8 cellular contexts compared by ENCODE assay signal in genomic region chr6:137313928-137314855, GRCh38.
A peak's percentile ranks its signal among the peaks of the same experiment; 100 is the strongest.
DNase-seq lines count a peak whose midpoint lies in the region; ATAC-seq and TF ChIP-seq lines count a peak whose summit lies in the region.

No MANE protein-coding gene starts in this region.

- no peak overlapping the region for H3K27ac Mint-ChIP-seq in activated T-helper 17 cell treated with anti-CD3 and anti-CD28 coated beads, Interleukin-2, amount 50 U/mL, for 72 hours

- no peak overlapping the region for H3K4me3 Mint-ChIP-seq in activated T-helper 17 cell treated with anti-CD3 and anti-CD28 coated beads, Interleukin-2, amount 50 U/mL, for 72 hours

- CTCF ChIA-PET in GM10248 (lab: Yijun Ruan, JAX) = interaction anchor here (0.6 to 3.7 kb wide), 53 partner anchors 9 to 384 kb away, joined by 3 to 40 read pairs (median 4); no protein-coding TSS in a partner anchor
- CTCF ChIA-PET in RWPE1 (lab: Yijun Ruan, JAX) = interaction anchor here (0.6 to 1.7 kb wide), 20 partner anchors 9 to 659 kb away, joined by 3 to 21 read pairs (median 3); no protein-coding TSS in a partner anchor

- H3K4me3 ChIP-seq in fibroblast of villous mesenchyme (ENCODE audit: low read depth, low read length) = no peak overlapping the region

- DNase-seq in GM10248 (ENCODE audit: extremely low spot score) (peak; percentile 64), LHCN-M2 (ENCODE audit: low read depth) (peak; percentile 92), RWPE1 (ENCODE audit: low spot score) (peak; percentile 59), fibroblast of villous mesenchyme (ENCODE audit: low read depth) (peak; percentile 68), occipital lobe (lab: John Stamatoyannopoulos, UW) (peak; percentile 13), substantia nigra (lab: John Stamatoyannopoulos, UW) (peak in 41 of 49 donors; percentile 1 to 70 (median 38))

- H3K27me3 Mint-ChIP-seq in activated T-helper 17 cell treated with anti-CD3 and anti-CD28 coated beads, Interleukin-2, amount 50 U/mL, for 72 hours = no peaks in the 10 kb centered on the region

- POLR2A ChIA-PET in GM10248 (lab: Yijun Ruan, JAX) = interaction anchor here (0.6 kb wide), 1 partner anchor 211 kb away, joined by 4 read pairs; no protein-coding TSS in a partner anchor
- POLR2A ChIA-PET in RWPE1 (lab: Yijun Ruan, JAX; ENCODE audit: low non-redundant PET) = interaction anchor here (0.6 kb wide), 1 partner anchor 220 kb away, joined by 3 read pairs; no protein-coding TSS in a partner anchor

- peak; percentile 72 for ATAC-seq in activated T-helper 17 cell treated with anti-CD3 and anti-CD28 coated beads, Interleukin-2, amount 50 U/mL, for 72 hours (replicated peaks)
- ATAC-seq in GM21619 (IDR thresholded peaks at IDR 0.05; ENCODE audit: unreplicated experiment) = no peak

- H3K36me3 Mint-ChIP-seq in activated T-helper 17 cell treated with anti-CD3 and anti-CD28 coated beads, Interleukin-2, amount 50 U/mL, for 72 hours (ENCODE audit: low read depth) = no peaks in the 10 kb centered on the region

- no peaks in the 10 kb centered on the region for H3K4me1 Mint-ChIP-seq in activated T-helper 17 cell treated with anti-CD3 and anti-CD28 coated beads, Interleukin-2, amount 50 U/mL, for 72 hours

- peak; percentile 82 for TF ChIP-seq CTCF in GM10248 (IDR thresholded peaks at IDR 0.05; ENCODE audit: control extremely low read depth, extremely low read depth, low read depth, missing control alignments)
- TF ChIP-seq CTCF in RWPE1 (conservative IDR thresholded peaks at IDR 0.05; ENCODE audit: low read depth) = peak; percentile 87
- TF ChIP-seq CTCF in fibroblast of villous mesenchyme (IDR thresholded peaks at IDR 0.05; ENCODE audit: insufficient read depth, low read depth, low read length) = peak; percentile 87

- no peaks in the 10 kb centered on the region for H3K9me3 Mint-ChIP-seq in activated T-helper 17 cell treated with anti-CD3 and anti-CD28 coated beads, Interleukin-2, amount 50 U/mL, for 72 hours

- H3K27ac ChIP-seq in RWPE1 = no peak overlapping the region
- no peak overlapping the region for H3K27ac ChIP-seq in substantia nigra (ENCODE audit: low read depth, low read length, poor library complexity, severe bottlenecking)

Comparison
In these comparisons a context has a peak if more than half of its experiments do, and no peak if none do; other contexts are left out.
1. DNase-seq: peak in every context shown above with its lines; median percentile 92 in LHCN-M2; 68 in fibroblast of villous mesenchyme; 64 in GM10248; 59 in RWPE1; 38 in substantia nigra; 13 in occipital lobe.